ENCODE assay signal across 9 cellular contexts in genomic region chr2:31136732-31137131, GRCh38. TPM values are rescaled to one million over a fixed set of nuclear protein-coding genes. Genes with fewer than 3 reads are reported as not detected.
DNase-seq lines count a peak whose midpoint lies in the region; ATAC-seq and TF ChIP-seq lines count a peak whose summit lies in the region.
"Had no signal": no experiment of that assay in that cellular context is flagged by ENCODE, and none has a peak within 500 bp of the region (broad histone marks: within the 10 kb centered on the region; RNA-seq: fewer than 3 reads in every experiment).

No MANE protein-coding gene starts in this region.

- 0 out of 2 replicates have a peak, but pooled peaks cover 5% of the 10 kb centered on the region for H3F3A ChIP-seq in MM.1S (ENCODE audit: insufficient read depth, low read length)

- H3K9ac ChIP-seq in ES-I3 (ENCODE audit: low read depth, low read length) (peak overlapping the region; percentile 52; the same call in 1 of the 2 replicates), MM.1S (ENCODE audit: low read length) (peak overlapping the region; percentile 72; the same call in 1 of the 2 replicates)

- H3K4me3 ChIP-seq in MM.1S (ENCODE audit: low read length) (peak overlapping the region; percentile 87), neutrophil (ENCODE audit: low read depth in 1 of 2, low read length in 1 of 2) (peak overlapping the region; percentile 76 to 82)

- H3K9me2 ChIP-seq in MM.1S (replicated peaks; ENCODE audit: insufficient read depth, low read length), result no peaks in the 10 kb centered on the region

- peaks cover 36% of the 10 kb centered on the region for H3K79me2 ChIP-seq in MM.1S (ENCODE audit: low read length)

- peaks cover 4% of the 10 kb centered on the region for H3K36me3 Mint-ChIP-seq in endothelial cell (ENCODE audit: low read depth, unreplicated experiment)

- peak overlapping the region; percentile 87 for H3K4me3 Mint-ChIP-seq in endothelial cell (ENCODE audit: unreplicated experiment)

- no peak for ATAC-seq in HG02642 (IDR thresholded peaks at IDR 0.05; ENCODE audit: poor library complexity, unreplicated experiment)

- peaks cover 8% of the 10 kb centered on the region for H3K27me3 Mint-ChIP-seq in endothelial cell (ENCODE audit: unreplicated experiment)

- DNase-seq in MM.1S (no peak), endothelial cell (ENCODE audit: low spot score) (no peak), nucleus accumbens (lab: John Stamatoyannopoulos, UW) (no peak), SKM-1 treated with dmso at 0.1 percent for 144 hours (lab: John Stamatoyannopoulos, UW; ENCODE audit: unreplicated experiment) (no peak)
- DNase-seq in activated CD4-positive, CD25-positive, alpha-beta regulatory T cell treated with anti-CD3 and anti-CD28 coated beads, Interleukin-2, amount 50 U/mL, for 72 hours, result no peak
- DNase-seq: NCI-H1105 had no signal

- TF ChIP-seq CTCF in MM.1S (IDR thresholded peaks at IDR 0.05; ENCODE audit: low read length) (no peak), endothelial cell (IDR thresholded peaks at IDR 0.05; ENCODE audit: unreplicated experiment) (no peak), neutrophil (IDR thresholded peaks at IDR 0.05) (no peak)

- H3K27me3 ChIP-seq in MM.1S (replicated peaks; ENCODE audit: insufficient read depth, low read length) (no peaks in the 10 kb centered on the region), neutrophil (peaks cover 42% of the 10 kb centered on the region)

- H3K27ac ChIP-seq in MM.1S (ENCODE audit: low read length), result no peak overlapping the region
- no peak overlapping the region for H3K27ac ChIP-seq in neutrophil

- H3K4me2 ChIP-seq in MM.1S (ENCODE audit: low read depth, low read length), result peak overlapping the region; percentile 97

- H3K9me3 ChIP-seq in ES-I3 (ENCODE audit: control insufficient read depth, insufficient read depth, low read length) (peaks cover 2% of the 10 kb centered on the region), MM.1S (replicated peaks; ENCODE audit: insufficient read depth, low read length) (no peaks in the 10 kb centered on the region), neutrophil (no peaks in the 10 kb centered on the region)

- H3K4me1 ChIP-seq in ES-I3 (ENCODE audit: insufficient read depth, low read length), result peaks cover 9% of the 10 kb centered on the region
- H3K4me1 ChIP-seq in MM.1S (ENCODE audit: low read length), result peaks cover 4% of the 10 kb centered on the region; the same call in 1 of the 2 replicates
- H3K4me1 ChIP-seq in neutrophil (ENCODE audit: control insufficient read depth in 1 of 2, insufficient read depth in 1 of 2, low read depth in 1 of 2, low read length in 1 of 2), result peaks cover 19 to 21% of the 10 kb centered on the region in 2 experiments

- H3K4me1 Mint-ChIP-seq in endothelial cell (ENCODE audit: unreplicated experiment), result peaks cover 13% of the 10 kb centered on the region

- H3K9me3 Mint-ChIP-seq in endothelial cell (ENCODE audit: unreplicated experiment), result no peaks in the 10 kb centered on the region

- no peak overlapping the region for H2AFZ ChIP-seq in MM.1S (ENCODE audit: low read length)

- H3K36me3 ChIP-seq in ES-I3 (ENCODE audit: insufficient read depth, low read length), result no peaks in the 10 kb centered on the region
- H3K36me3 ChIP-seq in MM.1S (replicated peaks; ENCODE audit: insufficient read depth, low read length), result no peaks in the 10 kb centered on the region
- H3K36me3 ChIP-seq in neutrophil, result no peaks in the 10 kb centered on the region

- H3K27ac Mint-ChIP-seq in endothelial cell (ENCODE audit: unreplicated experiment), result peak overlapping the region; percentile 12

- no peaks in the 10 kb centered on the region for H4K20me1 ChIP-seq in MM.1S (ENCODE audit: insufficient read depth, low read length)

RNA-seq across cellular contexts. Expression of gene GALNT14, which starts 1.5 kb away (rescaled TPM):
- 16.8 TPM for total RNA-seq in endothelial cell (ENCODE audit: unreplicated experiment)
